ENCODE assay signal across 1 cellular context in genomic region chr11:35337136-35337918, GRCh38.
TF ChIP-seq lines count a peak whose summit lies in the region.

No MANE protein-coding gene starts in this region.

TF ChIP-seq in SK-N-SH, 30 proteins besides CTCF, POLR2A, EP300 and RAD21 (continued from another document):
- TF ChIP-seq, protein P1, sequence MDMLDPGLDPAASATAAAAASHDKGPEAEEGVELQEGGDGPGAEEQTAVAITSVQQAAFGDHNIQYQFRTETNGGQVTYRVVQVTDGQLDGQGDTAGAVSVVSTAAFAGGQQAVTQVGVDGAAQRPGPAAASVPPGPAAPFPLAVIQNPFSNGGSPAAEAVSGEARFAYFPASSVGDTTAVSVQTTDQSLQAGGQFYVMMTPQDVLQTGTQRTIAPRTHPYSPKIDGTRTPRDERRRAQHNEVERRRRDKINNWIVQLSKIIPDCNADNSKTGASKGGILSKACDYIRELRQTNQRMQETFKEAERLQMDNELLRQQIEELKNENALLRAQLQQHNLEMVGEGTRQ (IDR thresholded peaks at IDR 0.05; ENCODE audit: borderline replicate concordance, low read depth, low read length), result no peak
- TF ChIP-seq MXI1 (IDR thresholded peaks at IDR 0.05; ENCODE audit: low read depth, low read length) (no peak), FOSL2 (IDR thresholded peaks at IDR 0.05; ENCODE audit: borderline replicate concordance, low read depth) (peak; percentile 99), GATA2 (CRISPR knock-in tag; IDR thresholded peaks at IDR 0.05) (no peak), EZH2phosphoT487 (IDR thresholded peaks at IDR 0.05; ENCODE audit: borderline replicate concordance, low read depth) (no peak), MEF2A (IDR thresholded peaks at IDR 0.05; ENCODE audit: borderline replicate concordance, low read depth) (peak; percentile 33; the same call in 1 of the 2 replicates), CHD2 (IDR thresholded peaks at IDR 0.05; ENCODE audit: low read length, partially characterized antibody) (no peak), RXRA (IDR thresholded peaks at IDR 0.05; ENCODE audit: borderline replicate concordance, low read depth) (peak; percentile 58; the same call in 1 of the 2 replicates), SIN3A (IDR thresholded peaks at IDR 0.05; ENCODE audit: borderline replicate concordance, low read depth, low read length) (peak; percentile 44; the same call in 1 of the 2 replicates), POLR2AphosphoS5 (IDR thresholded peaks at IDR 0.05; ENCODE audit: low read depth, low read length) (peak; percentile 53; the same call in 1 of the 2 replicates), NRF1 (IDR thresholded peaks at IDR 0.05; ENCODE audit: low read depth, low read length) (no peak), FOXM1 (IDR thresholded peaks at IDR 0.05; ENCODE audit: low read depth) (peak; percentile 68; the same call in 1 of the 2 replicates), TCF12 (IDR thresholded peaks at IDR 0.05) (peak; percentile 96), RCOR1 (IDR thresholded peaks at IDR 0.05; ENCODE audit: low read length) (no peak), TAF1 (IDR thresholded peaks at IDR 0.05; ENCODE audit: borderline replicate concordance, low read depth, low read length) (no peak), TEAD4 (IDR thresholded peaks at IDR 0.05; ENCODE audit: borderline replicate concordance, insufficient read depth) (peak; percentile 57; the same call in 1 of the 2 replicates)
- TF ChIP-seq, protein P2, sequence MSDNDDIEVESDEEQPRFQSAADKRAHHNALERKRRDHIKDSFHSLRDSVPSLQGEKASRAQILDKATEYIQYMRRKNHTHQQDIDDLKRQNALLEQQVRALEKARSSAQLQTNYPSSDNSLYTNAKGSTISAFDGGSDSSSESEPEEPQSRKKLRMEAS (IDR thresholded peaks at IDR 0.05; ENCODE audit: low read depth), result peak; percentile 88
- TF ChIP-seq, protein P3, sequence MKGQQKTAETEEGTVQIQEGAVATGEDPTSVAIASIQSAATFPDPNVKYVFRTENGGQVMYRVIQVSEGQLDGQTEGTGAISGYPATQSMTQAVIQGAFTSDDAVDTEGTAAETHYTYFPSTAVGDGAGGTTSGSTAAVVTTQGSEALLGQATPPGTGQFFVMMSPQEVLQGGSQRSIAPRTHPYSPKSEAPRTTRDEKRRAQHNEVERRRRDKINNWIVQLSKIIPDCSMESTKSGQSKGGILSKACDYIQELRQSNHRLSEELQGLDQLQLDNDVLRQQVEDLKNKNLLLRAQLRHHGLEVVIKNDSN (IDR thresholded peaks at IDR 0.05; ENCODE audit: borderline replicate concordance, low read depth), result no peak
- TF ChIP-seq, protein P4, sequence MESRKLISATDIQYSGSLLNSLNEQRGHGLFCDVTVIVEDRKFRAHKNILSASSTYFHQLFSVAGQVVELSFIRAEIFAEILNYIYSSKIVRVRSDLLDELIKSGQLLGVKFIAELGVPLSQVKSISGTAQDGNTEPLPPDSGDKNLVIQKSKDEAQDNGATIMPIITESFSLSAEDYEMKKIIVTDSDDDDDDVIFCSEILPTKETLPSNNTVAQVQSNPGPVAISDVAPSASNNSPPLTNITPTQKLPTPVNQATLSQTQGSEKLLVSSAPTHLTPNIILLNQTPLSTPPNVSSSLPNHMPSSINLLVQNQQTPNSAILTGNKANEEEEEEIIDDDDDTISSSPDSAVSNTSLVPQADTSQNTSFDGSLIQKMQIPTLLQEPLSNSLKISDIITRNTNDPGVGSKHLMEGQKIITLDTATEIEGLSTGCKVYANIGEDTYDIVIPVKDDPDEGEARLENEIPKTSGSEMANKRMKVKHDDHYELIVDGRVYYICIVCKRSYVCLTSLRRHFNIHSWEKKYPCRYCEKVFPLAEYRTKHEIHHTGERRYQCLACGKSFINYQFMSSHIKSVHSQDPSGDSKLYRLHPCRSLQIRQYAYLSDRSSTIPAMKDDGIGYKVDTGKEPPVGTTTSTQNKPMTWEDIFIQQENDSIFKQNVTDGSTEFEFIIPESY (IDR thresholded peaks at IDR 0.05; ENCODE audit: borderline replicate concordance, low read depth), result no peak
TF ChIP-seq in SK-N-SH: peak in this region for 13.
